In the genomic region with DNA sequence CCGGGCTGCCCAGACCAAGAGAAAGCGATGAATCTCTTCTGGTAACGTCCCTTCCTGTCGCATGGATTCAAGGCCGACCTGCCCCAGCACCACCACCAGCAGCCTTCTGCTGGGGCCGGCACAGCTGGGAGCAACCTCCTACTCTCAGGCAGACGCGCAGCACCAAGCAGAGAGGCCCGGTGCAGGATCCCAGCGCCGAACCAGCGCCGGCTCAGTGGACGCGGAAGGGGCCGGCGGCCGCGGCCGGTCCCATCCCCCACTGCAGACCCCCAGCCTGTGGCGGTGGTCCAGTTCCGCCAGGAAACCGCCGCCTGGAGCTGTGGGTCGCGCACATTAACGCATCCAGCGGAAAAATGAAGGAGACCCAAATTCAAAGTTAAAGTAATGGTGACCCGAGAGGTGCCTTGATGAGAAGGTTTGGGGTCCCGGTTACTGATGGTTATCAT, we compare ENCODE assay signal across 11 cellular contexts. TPM values are rescaled to one million over a fixed set of nuclear protein-coding genes. Genes with fewer than 3 reads are reported as not detected.
DNase-seq lines count a peak whose midpoint lies in the region; ATAC-seq and TF ChIP-seq lines count a peak whose summit lies in the region.
"Had no signal": no experiment of that assay in that cellular context is flagged by ENCODE, and none has a peak within 500 bp of the region (broad histone marks: within the 10 kb centered on the region; RNA-seq: fewer than 3 reads in every experiment).

No MANE protein-coding gene starts in this region.

- in situ Hi-C loops in GM13976 (cut with MboI; ENCODE audit: low sequenced_read_pairs, unreplicated experiment): no loop called here

- CTCF ChIA-PET in Calu3 (lab: Charles Lee): interaction anchor here (0.7 to 1.4 kb wide), 2 partner anchors 39 to 91 kb away, joined by 3 to 4 read pairs; no protein-coding TSS in a partner anchor

- BruUV-seq in Calu3 (replicated peaks; lab: Mats Ljungman, UMichigan): no TSS peak

- H3K4me1 ChIP-seq in esophagus muscularis mucosa: peaks cover 13 to 46% (median 23%) of the 10 kb centered on the region in 4 donors
- H3K4me1 ChIP-seq in rectal smooth muscle tissue (ENCODE audit: control insufficient read depth, insufficient read depth, low read length): no peaks in the 10 kb centered on the region

- H3K4me3 Mint-ChIP-seq in Calu3 (ENCODE audit: low read depth, unreplicated experiment) (peak overlapping the region; percentile 67), T-helper 17 cell (peak overlapping the region; percentile 98)

- no peaks in the 10 kb centered on the region for H3K9me3 ChIP-seq in T-helper 17 cell (ENCODE audit: control insufficient read depth, low read length, poor library complexity, severe bottlenecking)
- no peaks in the 10 kb centered on the region for H3K9me3 ChIP-seq in esophagus muscularis mucosa
- H3K9me3 ChIP-seq: ovary, SK-N-SH had no signal

- H3K9ac ChIP-seq in rectal smooth muscle tissue (ENCODE audit: low read length): no peak overlapping the region
- H3K9ac ChIP-seq: SK-N-SH had no signal

- peaks cover 0 to 77% (median 35%) of the 10 kb centered on the region in 4 donors for H3K27me3 ChIP-seq in esophagus muscularis mucosa
- H3K27me3 ChIP-seq in rectal smooth muscle tissue (ENCODE audit: control insufficient read depth, insufficient read depth, low read length): peaks cover 20% of the 10 kb centered on the region
- H3K27me3 ChIP-seq: ovary had no signal

- intact Hi-C loops in Calu3 (cut with micrococcal nuclease; ENCODE audit: unreplicated experiment) (loop anchor here (5.0 kb wide), 2 partner anchors 32 to 38 kb away; no protein-coding TSS in a partner anchor), esophagus muscularis mucosa (cut with DNase I) (loop anchor here (5.0 kb wide), 1 partner anchor 52 kb away; no protein-coding TSS in a partner anchor)

- no peak for DNase-seq in Calu3
- no peak for DNase-seq in T-helper 17 cell
- DNase-seq in esophagus muscularis mucosa (ENCODE audit: extremely low spot score): no peak
- DNase-seq in GM13976 (ENCODE audit: low spot score): no peak
- DNase-seq in amniotic stem cell (lab: John Stamatoyannopoulos, UW): no peak
- DNase-seq: NCI-H2029 treated with DMSO at 0.1 percent for 48 hours, ovary, SK-N-SH had no signal

- peaks cover 62% of the 10 kb centered on the region for H3K27me3 Mint-ChIP-seq in Calu3 (ENCODE audit: unreplicated experiment)
- H3K27me3 Mint-ChIP-seq in T-helper 17 cell: no peaks in the 10 kb centered on the region

- H3K27ac ChIP-seq in esophagus muscularis mucosa (replicated peaks in 1 of 4): peak overlapping the region; percentile 54 to 73 (median 62)
- H3K27ac ChIP-seq in rectal smooth muscle tissue (ENCODE audit: low read depth, low read length): peak overlapping the region; percentile 55
- H3K27ac ChIP-seq: ovary had no signal

- TF ChIP-seq CTCF in Calu3 (IDR thresholded peaks at IDR 0.05; ENCODE audit: unreplicated experiment) (no peak), esophagus muscularis mucosa (IDR thresholded peaks at IDR 0.05) (no peak), GM13976 (IDR thresholded peaks at IDR 0.05; ENCODE audit: borderline replicate concordance, control extremely low read depth, extremely low read depth, insufficient read depth, missing control alignments) (no peak)

- H3K4me1 Mint-ChIP-seq in Calu3 (ENCODE audit: low read depth, unreplicated experiment) (peaks cover 29% of the 10 kb centered on the region), T-helper 17 cell (peaks cover 47% of the 10 kb centered on the region)

- no peak for ATAC-seq in T-helper 17 cell
- no peak for ATAC-seq in GM18520 (IDR thresholded peaks at IDR 0.05; ENCODE audit: unreplicated experiment)
- ATAC-seq in GM21447 (IDR thresholded peaks at IDR 0.05; ENCODE audit: unreplicated experiment): no peak

- H3K36me3 Mint-ChIP-seq in Calu3 (ENCODE audit: insufficient read depth, unreplicated experiment): no peaks in the 10 kb centered on the region
- peaks cover 4% of the 10 kb centered on the region for H3K36me3 Mint-ChIP-seq in T-helper 17 cell (ENCODE audit: low read depth)

- whole genome bisulfite sequencing in esophagus muscularis mucosa: 8% methylated on average over 22 of the region's 30 CpGs

- peaks cover 2% of the 10 kb centered on the region for H3K9me3 Mint-ChIP-seq in Calu3 (ENCODE audit: low read depth, unreplicated experiment)

- TF ChIP-seq POLR2A in esophagus muscularis mucosa (IDR thresholded peaks at IDR 0.05; ENCODE audit: low read depth): no peak

- H3K27ac Mint-ChIP-seq in Calu3 (ENCODE audit: unreplicated experiment) (no peak overlapping the region), T-helper 17 cell (peak overlapping the region; percentile 96)

- H3K4me3 ChIP-seq in esophagus muscularis mucosa: peak overlapping the region; percentile 48 to 62 (median 50)
- peak overlapping the region; percentile 53 for H3K4me3 ChIP-seq in rectal smooth muscle tissue (ENCODE audit: low read length)
- H3K4me3 ChIP-seq: ovary had no signal

- no peak for TF ChIP-seq EP300 in esophagus muscularis mucosa (IDR thresholded peaks at IDR 0.05)

- no peaks in the 10 kb centered on the region for H3K36me3 ChIP-seq in esophagus muscularis mucosa
- H3K36me3 ChIP-seq in rectal smooth muscle tissue (ENCODE audit: control insufficient read depth, insufficient read depth, low read length): no peaks in the 10 kb centered on the region
- H3K36me3 ChIP-seq: ovary had no signal

RNA-seq across cellular contexts. Expression of gene MAL, which starts 0.5 kb away (rescaled TPM):
- total RNA-seq in Calu3 (2022) (not detected in 2 replicates), T-helper 17 cell (100 to 1,000 TPM; 127 to 159 TPM), esophagus muscularis mucosa (10 to 100 TPM; 23.3 to 46.2 (median 36.6) TPM)

Comparison
In these comparisons a context has a peak if more than half of its experiments do, and no peak if none do; other contexts are left out.
1. RNA of gene MAL, which starts 0.5 kb away (total RNA-seq): 127 to 159 TPM in T-helper 17 cell and 23.3 to 46.2 TPM in esophagus muscularis mucosa; not detected in Calu3; every median in the first group is over 10 times any median in the second.